In genomic region chr7:20331912-20332317, GRCh38 we compare ENCODE assay signal across 9 cellular contexts. TPM values are rescaled to one million over a fixed set of nuclear protein-coding genes. Genes with fewer than 3 reads are reported as not detected.
DNase-seq lines count a peak whose midpoint lies in the region; ATAC-seq and TF ChIP-seq lines count a peak whose summit lies in the region.
"Had no signal": no experiment of that assay in that cellular context is flagged by ENCODE, and none has a peak within 500 bp of the region (broad histone marks: within the 10 kb centered on the region; RNA-seq: fewer than 3 reads in every experiment).

No MANE protein-coding gene starts in this region.

- H3K4me3 ChIP-seq in kidney epithelial cell (ENCODE audit: low read depth, low read length), result peak overlapping the region; percentile 76

- H3K9me3 Mint-ChIP-seq in T-helper 1 cell treated with Interleukin-12 subunit alpha and Interleukin-12 subunit beta and Interleukin-4 antibody, amounts not matched to agents 30 μg/mL and 1 μg/mL, for 36 hours, result no peaks in the 10 kb centered on the region
- no peaks in the 10 kb centered on the region for H3K9me3 Mint-ChIP-seq in activated naive CD8-positive, alpha-beta T cell treated with anti-CD3 and anti-CD28 coated beads for 36 hours

- no peak for ATAC-seq in HG03460 (IDR thresholded peaks at IDR 0.05; ENCODE audit: unreplicated experiment)
- ATAC-seq in GM18873 (IDR thresholded peaks at IDR 0.05; ENCODE audit: low FRiP score, unreplicated experiment), result no peak
- no peak for ATAC-seq in GM18868 (IDR thresholded peaks at IDR 0.05; ENCODE audit: unreplicated experiment)

- peak overlapping the region; percentile 68 for H3K4me3 Mint-ChIP-seq in T-helper 1 cell treated with Interleukin-12 subunit alpha and Interleukin-12 subunit beta and Interleukin-4 antibody, amounts not matched to agents 30 μg/mL and 1 μg/mL, for 36 hours
- H3K4me3 Mint-ChIP-seq in activated naive CD8-positive, alpha-beta T cell treated with anti-CD3 and anti-CD28 coated beads for 36 hours, result peak overlapping the region; percentile 65

- TF ChIP-seq CTCF in kidney epithelial cell (IDR thresholded peaks at IDR 0.05; ENCODE audit: insufficient read depth, low read length, poor library complexity, severe bottlenecking), result no peak

- peaks cover 75% of the 10 kb centered on the region for H3K27me3 Mint-ChIP-seq in T-helper 1 cell treated with Interleukin-12 subunit alpha and Interleukin-12 subunit beta and Interleukin-4 antibody, amounts not matched to agents 30 μg/mL and 1 μg/mL, for 36 hours (ENCODE audit: low read depth)
- peaks cover 68% of the 10 kb centered on the region for H3K27me3 Mint-ChIP-seq in activated naive CD8-positive, alpha-beta T cell treated with anti-CD3 and anti-CD28 coated beads for 36 hours

- H3K4me1 Mint-ChIP-seq in T-helper 1 cell treated with Interleukin-12 subunit alpha and Interleukin-12 subunit beta and Interleukin-4 antibody, amounts not matched to agents 30 μg/mL and 1 μg/mL, for 36 hours (ENCODE audit: low read depth), result peaks cover 17% of the 10 kb centered on the region
- H3K4me1 Mint-ChIP-seq in activated naive CD8-positive, alpha-beta T cell treated with anti-CD3 and anti-CD28 coated beads for 36 hours, result peaks cover 19% of the 10 kb centered on the region

- no peak overlapping the region for H3K27ac Mint-ChIP-seq in T-helper 1 cell treated with Interleukin-12 subunit alpha and Interleukin-12 subunit beta and Interleukin-4 antibody, amounts not matched to agents 30 μg/mL and 1 μg/mL, for 36 hours
- H3K27ac Mint-ChIP-seq in activated naive CD8-positive, alpha-beta T cell treated with anti-CD3 and anti-CD28 coated beads for 36 hours, result no peak overlapping the region

- no peak for DNase-seq in T-helper 1 cell
- DNase-seq in activated naive CD8-positive, alpha-beta T cell treated with anti-CD3 and anti-CD28 coated beads for 36 hours, result no peak
- no peak for DNase-seq in kidney epithelial cell (ENCODE audit: low read depth)
- DNase-seq in superior temporal gyrus (ENCODE audit: extremely low spot score), result peak; percentile 68
- DNase-seq: DND-41 had no signal

- H3K36me3 ChIP-seq in kidney epithelial cell (ENCODE audit: control insufficient read depth, insufficient read depth, low read length), result no peaks in the 10 kb centered on the region

- no peaks in the 10 kb centered on the region for H3K36me3 Mint-ChIP-seq in T-helper 1 cell treated with Interleukin-12 subunit alpha and Interleukin-12 subunit beta and Interleukin-4 antibody, amounts not matched to agents 30 μg/mL and 1 μg/mL, for 36 hours (ENCODE audit: low read depth)
- no peaks in the 10 kb centered on the region for H3K36me3 Mint-ChIP-seq in activated naive CD8-positive, alpha-beta T cell treated with anti-CD3 and anti-CD28 coated beads for 36 hours

- no peaks in the 10 kb centered on the region for H3K27me3 ChIP-seq in kidney epithelial cell (ENCODE audit: control insufficient read depth, insufficient read depth, low read length)

RNA-seq across cellular contexts. Expression of gene ITGB8, which starts 1.2 kb away (rescaled TPM):
- total RNA-seq in activated naive CD8-positive, alpha-beta T cell treated with anti-CD3 and anti-CD28 coated beads for 36 hours, result not detected
- 104 and 106 TPM in 2 replicates for total RNA-seq in kidney epithelial cell

Comparison
In these comparisons a context has a peak if more than half of its experiments do, and no peak if none do; other contexts are left out.
1. RNA of gene ITGB8, which starts 1.2 kb away (total RNA-seq): 104 to 106 TPM in kidney epithelial cell; not detected in activated naive CD8-positive, alpha-beta T cell treated with anti-CD3 and anti-CD28 coated beads for 36 hours; every median in the first group is over 100 times any median in the second.